In the genomic region with DNA sequence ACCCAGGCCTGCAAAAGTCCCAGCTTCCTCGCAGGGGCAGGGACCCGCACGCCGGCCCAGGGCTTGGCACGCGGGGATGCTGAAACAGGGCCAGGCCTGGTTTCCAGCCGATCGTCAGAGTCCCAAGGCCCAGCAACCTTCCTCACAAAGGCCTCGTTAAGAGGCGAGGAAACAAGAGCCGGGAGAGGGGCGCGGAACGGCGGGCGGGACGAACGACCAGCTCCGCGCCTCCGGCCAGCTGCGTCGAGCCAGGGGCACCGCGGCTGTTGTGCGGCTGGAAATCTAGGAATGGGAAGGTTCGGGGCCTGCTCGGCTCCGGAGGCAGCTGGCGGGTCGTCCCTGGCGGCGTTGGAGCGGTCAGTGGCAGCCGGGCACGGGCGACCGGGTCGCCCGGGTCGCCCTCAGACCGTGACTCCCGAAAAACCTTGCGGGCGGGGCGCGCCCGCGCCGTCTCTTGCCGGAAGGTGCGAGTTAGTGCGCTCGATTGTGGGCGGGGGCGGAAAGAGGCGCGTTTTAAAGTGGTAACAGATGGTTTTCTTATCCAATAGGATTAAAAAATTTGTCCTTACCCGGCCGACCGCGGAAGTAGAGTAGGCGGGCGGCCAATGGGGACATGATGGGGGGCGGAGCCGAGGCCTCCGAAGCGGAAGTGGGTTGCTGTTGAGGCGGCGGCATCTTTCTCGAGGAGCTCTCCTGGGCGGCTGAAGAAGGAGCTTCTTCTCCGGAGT, we compare ENCODE assay signal across 8 cellular contexts. TPM values are rescaled to one million over a fixed set of nuclear protein-coding genes. Genes with fewer than 3 reads are reported as not detected.
A peak's percentile ranks its signal among the peaks of the same experiment; 100 is the strongest.
DNase-seq lines count a peak whose midpoint lies in the region; ATAC-seq and TF ChIP-seq lines count a peak whose summit lies in the region.

A gene with protein sequence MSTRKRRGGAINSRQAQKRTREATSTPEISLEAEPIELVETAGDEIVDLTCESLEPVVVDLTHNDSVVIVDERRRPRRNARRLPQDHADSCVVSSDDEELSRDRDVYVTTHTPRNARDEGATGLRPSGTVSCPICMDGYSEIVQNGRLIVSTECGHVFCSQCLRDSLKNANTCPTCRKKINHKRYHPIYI (plus strand): TSS at position 643 of the 728 bp plus-strand sequence. CDS start 21,388 bp downstream, outside the sequence.

- H3K27me3 ChIP-seq in BLaER1 treated with 17β-estradiol and CSF1 and Interleukin-3, amounts not matched to agents 10 nM and 100 nM, result peaks cover 3 to 7% (median 4%) of the 10 kb centered on the region in 11 experiments; a peak in 20 of 22 replicates
- peaks cover 0 to 4% of the 10 kb centered on the region in 2 donors for H3K27me3 ChIP-seq in left lung

- H3K27ac Mint-ChIP-seq in dendritic cell treated with granulocyte-macrophage colony-stimulating factor and Interleukin-4, amounts not matched to agents 40 ng/mL and 50 ng/mL, for 4 days, result peak within 1 kb of the TSS; percentile 97

- H3K4me3 Mint-ChIP-seq in dendritic cell treated with granulocyte-macrophage colony-stimulating factor and Interleukin-4, amounts not matched to agents 40 ng/mL and 50 ng/mL, for 4 days, result peak within 1 kb of the TSS; percentile 97

- intact Hi-C loops in dendritic cell treated with granulocyte-macrophage colony-stimulating factor and Interleukin-4, amounts not matched to agents 40 ng/mL and 50 ng/mL, for 4 days (cut with micrococcal nuclease), result loop anchor here (1.0 to 5.0 kb wide), 5 partner anchors 17 to 226 kb away; partner anchors contain the start of genes FAM193A, HAUS3 and POLN
- intact Hi-C loops in left lung (cut with DNase I), result no loop called here

- H3K9ac ChIP-seq in BLaER1 treated with 17β-estradiol and CSF1 and Interleukin-3, amounts not matched to agents 10 nM and 100 nM, result peak within 1 kb of the TSS; percentile 93 to 99 (median 97)

- H3K9me3 Mint-ChIP-seq in dendritic cell treated with granulocyte-macrophage colony-stimulating factor and Interleukin-4, amounts not matched to agents 40 ng/mL and 50 ng/mL, for 4 days, result no peaks in the 10 kb centered on the region

- H3K36me3 Mint-ChIP-seq in dendritic cell treated with granulocyte-macrophage colony-stimulating factor and Interleukin-4, amounts not matched to agents 40 ng/mL and 50 ng/mL, for 4 days (ENCODE audit: low read depth), result peaks cover 49% of the 10 kb centered on the region

- H4K20me1 ChIP-seq in BLaER1 treated with 17β-estradiol and CSF1 and Interleukin-3, amounts not matched to agents 10 nM and 100 nM, result peaks cover 40 to 48% (median 45%) of the 10 kb centered on the region in 11 experiments

- H3K36me3 ChIP-seq in BLaER1 treated with 17β-estradiol and CSF1 and Interleukin-3, amounts not matched to agents 10 nM and 100 nM, result peaks cover 28 to 32% (median 31%) of the 10 kb centered on the region in 11 experiments
- H3K36me3 ChIP-seq in left lung, result peaks cover 0 to 24% of the 10 kb centered on the region in 2 donors

- H3K27me3 Mint-ChIP-seq in dendritic cell treated with granulocyte-macrophage colony-stimulating factor and Interleukin-4, amounts not matched to agents 40 ng/mL and 50 ng/mL, for 4 days, result peaks cover 8% of the 10 kb centered on the region

- DNase-seq in NCI-H748 (lab: John Stamatoyannopoulos, UW; ENCODE audit: unreplicated experiment), result peak; percentile 86
- DNase-seq in activated CD4-positive, alpha-beta T cell treated with anti-CD3 and anti-CD28 coated beads, Interleukin-2, amount 50 U/mL, for 1 hour, result peak; percentile 94
- peak; percentile 96 to 97 for DNase-seq in left lung
- DNase-seq in stimulated activated CD4-positive, alpha-beta T cell treated with anti-CD3 and anti-CD28 coated beads, Interleukin-2, amount 100 ng/mL, for 48 hours, result peak; percentile 88 to 92

- ATAC-seq in GM19351 (IDR thresholded peaks at IDR 0.05; ENCODE audit: unreplicated experiment), result peak; percentile 68
- ATAC-seq in HG03521 (IDR thresholded peaks at IDR 0.05; ENCODE audit: unreplicated experiment), result peak; percentile 77
- ATAC-seq in left lung, result peak; percentile 95

- H3K4me1 ChIP-seq in BLaER1 treated with 17β-estradiol and CSF1 and Interleukin-3, amounts not matched to agents 10 nM and 100 nM, result peaks cover 33 to 49% (median 45%) of the 10 kb centered on the region in 10 experiments
- H3K4me1 ChIP-seq in left lung, result peaks cover 14 to 43% of the 10 kb centered on the region in 2 donors

- TF ChIP-seq CTCF in left lung (IDR thresholded peaks at IDR 0.05), result no peak

- H3K4me1 Mint-ChIP-seq in dendritic cell treated with granulocyte-macrophage colony-stimulating factor and Interleukin-4, amounts not matched to agents 40 ng/mL and 50 ng/mL, for 4 days (ENCODE audit: low read depth), result peaks cover 47% of the 10 kb centered on the region

- peaks cover 0 to 16% (median 8%) of the 10 kb centered on the region in 11 experiments; a peak in 11 of 22 replicates for H3K9me3 ChIP-seq in BLaER1 treated with 17β-estradiol and CSF1 and Interleukin-3, amounts not matched to agents 10 nM and 100 nM (replicated peaks in 1 of 11)
- H3K9me3 ChIP-seq in left lung, result no peaks in the 10 kb centered on the region

- H3K4me2 ChIP-seq in BLaER1 treated with 17β-estradiol and CSF1 and Interleukin-3, amounts not matched to agents 10 nM and 100 nM, result peak within 1 kb of the TSS; percentile 87 to 98 (median 94)

- H3K27ac ChIP-seq in BLaER1 treated with 17β-estradiol and CSF1 and Interleukin-3, amounts not matched to agents 10 nM and 100 nM, result peak within 1 kb of the TSS; percentile 80 to 99 (median 95)
- peak within 1 kb of the TSS; percentile 88 to 96 for H3K27ac ChIP-seq in left lung

- peak within 1 kb of the TSS; percentile 86 to 99 (median 98) for H3K4me3 ChIP-seq in BLaER1 treated with 17β-estradiol and CSF1 and Interleukin-3, amounts not matched to agents 10 nM and 100 nM
- H3K4me3 ChIP-seq in left lung, result peak within 1 kb of the TSS; percentile 78 to 98

RNA-seq across cellular contexts. Expression of the gene that starts here (rescaled TPM):
- total RNA-seq in left lung, result 10 to 100 TPM; 42.2 to 46.2 TPM

Comparison
In these comparisons a context has a peak if more than half of its experiments do, and no peak if none do; other contexts are left out.
1. Peak in every context shown above with its lines: DNase-seq, ATAC-seq, H3K4me3 ChIP-seq and H3K27ac ChIP-seq.